In the genomic region with DNA sequence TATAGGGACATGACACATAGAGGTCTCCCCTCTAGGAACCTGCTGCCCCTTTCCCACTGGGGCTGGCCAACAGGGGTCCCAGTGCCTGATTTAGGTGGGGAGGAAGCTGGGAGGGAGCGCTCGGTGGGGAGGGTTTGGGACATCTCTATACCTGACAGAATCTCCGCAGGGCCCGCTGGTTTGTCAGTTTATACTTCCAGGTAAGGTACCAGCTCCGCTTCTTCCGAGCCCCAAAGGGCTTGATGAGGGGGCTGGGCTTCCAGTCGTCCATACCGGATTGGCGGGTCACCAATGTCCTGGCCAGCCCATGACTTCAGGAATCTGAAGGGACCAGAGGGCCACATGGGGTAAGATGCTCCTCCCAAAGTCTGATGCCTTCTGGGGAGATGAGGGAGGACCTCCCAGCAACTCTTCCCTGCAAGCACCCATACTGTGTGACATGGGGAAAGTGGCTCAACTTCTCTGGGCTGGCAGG, we compare ENCODE assay signal across 9 cellular contexts. TPM values are rescaled to one million over a fixed set of nuclear protein-coding genes. Genes with fewer than 3 reads are reported as not detected.
DNase-seq lines count a peak whose midpoint lies in the region; ATAC-seq and TF ChIP-seq lines count a peak whose summit lies in the region.
"Had no signal": no experiment of that assay in that cellular context is flagged by ENCODE, and none has a peak within 500 bp of the region (broad histone marks: within the 10 kb centered on the region; RNA-seq: fewer than 3 reads in every experiment).

No MANE protein-coding gene starts in this region.

- H3K9me3 Mint-ChIP-seq in T-cell (no peaks in the 10 kb centered on the region), glutamatergic neuron (ENCODE audit: unreplicated experiment) (no peaks in the 10 kb centered on the region)

- peak overlapping the region; percentile 75 to 84 (median 81) for H3K4me3 Mint-ChIP-seq in T-cell
- H3K4me3 Mint-ChIP-seq in glutamatergic neuron (ENCODE audit: unreplicated experiment) = peak overlapping the region; percentile 85

- H3K27ac Mint-ChIP-seq in T-cell (peak overlapping the region in 1 of 2 donors; percentile 66), glutamatergic neuron (ENCODE audit: unreplicated experiment) (no peak overlapping the region)

- H3K27ac ChIP-seq in skin epidermis = peak overlapping the region in 20 of 21 experiments; percentile 62 to 93 (median 86)

- POLR2A ChIA-PET in T-cell (lab: Charles Lee) = interaction anchor here in 1 of 2 donors (0.5 kb wide), 1 partner anchor 50 kb away, joined by 13 read pairs; the partner anchor contains the start of gene RAD54L

- DNase-seq in T-cell (no peak), glutamatergic neuron (no peak)

- H3K36me3 Mint-ChIP-seq in T-cell (peaks cover 28% of the 10 kb centered on the region), glutamatergic neuron (ENCODE audit: unreplicated experiment) (peaks cover 6% of the 10 kb centered on the region)

- peak overlapping the region; percentile 53 to 81 (median 67) for H3K4me3 ChIP-seq in skin epidermis

- no peaks in the 10 kb centered on the region for H3K27me3 Mint-ChIP-seq in T-cell
- peaks cover 6% of the 10 kb centered on the region for H3K27me3 Mint-ChIP-seq in glutamatergic neuron (ENCODE audit: unreplicated experiment)

- H3K4me1 Mint-ChIP-seq in T-cell (peaks cover 19 to 26% (median 22%) of the 10 kb centered on the region in 3 donors), glutamatergic neuron (ENCODE audit: low read depth, unreplicated experiment) (no peaks in the 10 kb centered on the region)

- TF ChIP-seq CTCF in glutamatergic neuron (IDR thresholded peaks at IDR 0.05; ENCODE audit: partially characterized antibody, unreplicated experiment) = no peak

- CTCF ChIA-PET in T-cell (lab: Charles Lee) = no interaction called here

- ATAC-seq in GM19351 (IDR thresholded peaks at IDR 0.05; ENCODE audit: unreplicated experiment) (peak; percentile 7), T-cell (replicated peaks in 1 of 4) (no peak), GM18517 (IDR thresholded peaks at IDR 0.05; ENCODE audit: unreplicated experiment) (no peak), HG03135 (IDR thresholded peaks at IDR 0.05; ENCODE audit: unreplicated experiment) (no peak), HG02840 (IDR thresholded peaks at IDR 0.05; ENCODE audit: low FRiP score, unreplicated experiment) (no peak), GM19397 (IDR thresholded peaks at IDR 0.05; ENCODE audit: unreplicated experiment) (no peak)

RNA-seq across cellular contexts. Expression of gene POMGNT1, which starts 0.6 kb away (rescaled TPM):
- 10 to 100 TPM; 38.0 to 49.6 (median 42.2) TPM for total RNA-seq in T-cell
- total RNA-seq in glutamatergic neuron (ENCODE audit: unreplicated experiment) = 70.2 TPM

RNA-seq across cellular contexts. Expression of gene LURAP1, which starts 5.5 kb away (rescaled TPM):
- total RNA-seq in T-cell (under 1 TPM in 4 of 5 donors, not detected in 1; 0.13 to 0.82 (median 0.23) TPM), glutamatergic neuron (ENCODE audit: unreplicated experiment) (0.29 TPM)

RNA-seq across cellular contexts. Expression of gene P3R3URF, which starts 21.3 kb away (rescaled TPM):
- total RNA-seq in T-cell (not detected), glutamatergic neuron (ENCODE audit: unreplicated experiment) (not detected)
- total RNA-seq: T-helper 2 cell treated with Interferon-gamma antibody and Interleukin-4, amounts not matched to agents 100 ng/mL and 5 ng/mL, for 36 hours had no signal

RNA-seq across cellular contexts. Expression of gene TSPAN1, which starts 22.7 kb away (rescaled TPM):
- total RNA-seq in T-cell (under 1 TPM in 2 of 5 donors, not detected in 3; 0.53 to 0.54 TPM), glutamatergic neuron (ENCODE audit: unreplicated experiment) (2.3 TPM)
- total RNA-seq: T-helper 2 cell treated with Interferon-gamma antibody and Interleukin-4, amounts not matched to agents 100 ng/mL and 5 ng/mL, for 36 hours had no signal

RNA-seq across cellular contexts. Expression of gene RAD54L, which starts 50.0 kb away (rescaled TPM):
- 1 to 10 TPM; 1.1 to 2.8 (median 1.8) TPM for total RNA-seq in T-cell
- total RNA-seq in glutamatergic neuron (ENCODE audit: unreplicated experiment) = 4.6 TPM
